15 cellular contexts compared by ENCODE assay signal in genomic region chr2:144234115-144234772, GRCh38.
DNase-seq lines count a peak whose midpoint lies in the region; ATAC-seq and TF ChIP-seq lines count a peak whose summit lies in the region.
"Had no signal": no experiment of that assay in that cellular context is flagged by ENCODE, and none has a peak within 500 bp of the region (broad histone marks: within the 10 kb centered on the region; RNA-seq: fewer than 3 reads in every experiment).

No MANE protein-coding gene starts in this region.

- no peak overlapping the region for H3K4me3 Mint-ChIP-seq in activated CD4-positive, alpha-beta T cell treated with anti-CD3 and anti-CD28 coated beads, Interleukin-2, amount 10 ng/mL, durations not matched to agents 7 days and 5 days
- peak overlapping the region; percentile 61 for H3K4me3 Mint-ChIP-seq in stimulated activated effector memory CD8-positive, alpha-beta T cell treated with anti-CD3 and anti-CD28 coated beads, Interleukin-12 subunit alpha, Interleukin-12 subunit beta, amount 100 ng/mL, for 72 hours
- H3K4me3 Mint-ChIP-seq: mesothelial cell of epicardium had no signal

- H3K4me3 ChIP-seq in SK-N-MC, result 0 out of 2 replicates have a peak overlapping the region, but pooled peaks have one; percentile 2
- no peak overlapping the region for H3K4me3 ChIP-seq in esophagus squamous epithelium
- H3K4me3 ChIP-seq: sigmoid colon, SJCRH30, vagina had no signal

- H3K4me1 ChIP-seq in esophagus squamous epithelium, result no peaks in the 10 kb centered on the region
- H3K4me1 ChIP-seq: sigmoid colon, SJCRH30 had no signal

- peaks cover 2% of the 10 kb centered on the region for H3K36me3 Mint-ChIP-seq in activated CD4-positive, alpha-beta T cell treated with anti-CD3 and anti-CD28 coated beads, Interleukin-2, amount 10 ng/mL, durations not matched to agents 7 days and 5 days (ENCODE audit: low read depth)
- H3K36me3 Mint-ChIP-seq in stimulated activated effector memory CD8-positive, alpha-beta T cell treated with anti-CD3 and anti-CD28 coated beads, Interleukin-12 subunit alpha, Interleukin-12 subunit beta, amount 100 ng/mL, for 72 hours, result peaks cover 30% of the 10 kb centered on the region
- H3K36me3 Mint-ChIP-seq: mesothelial cell of epicardium had no signal

- no peaks in the 10 kb centered on the region for H3K9me3 ChIP-seq in SK-N-MC (ENCODE audit: low read depth, low read length)
- no peaks in the 10 kb centered on the region for H3K9me3 ChIP-seq in esophagus squamous epithelium
- H3K9me3 ChIP-seq: sigmoid colon, SJCRH30, vagina had no signal

- peak; percentile 87 for ATAC-seq in stimulated activated effector memory CD8-positive, alpha-beta T cell treated with anti-CD3 and anti-CD28 coated beads, Interleukin-12 subunit alpha, Interleukin-12 subunit beta, amount 100 ng/mL, for 72 hours
- no peak for ATAC-seq in HG03280 (IDR thresholded peaks at IDR 0.05; ENCODE audit: unreplicated experiment)

- POLR2A ChIA-PET in activated CD4-positive, alpha-beta T cell treated with anti-CD3 and anti-CD28 coated beads, Interleukin-2, amount 10 ng/mL, durations not matched to agents 7 days and 5 days (lab: Charles Lee), result interaction anchor here (0.6 kb wide), 1 partner anchor 58 kb away, joined by 4 read pairs; no protein-coding TSS in a partner anchor

- DNase-seq in activated CD4-positive, alpha-beta T cell treated with anti-CD3 and anti-CD28 coated beads, Interleukin-2, amount 10 ng/mL, durations not matched to agents 7 days and 5 days, result no peak
- DNase-seq in activated CD4-positive, alpha-beta T cell treated with anti-CD3 and anti-CD28 coated beads, Interleukin-2, amount 50 U/mL, for 48 hours, result no peak
- no peak for DNase-seq in SK-N-MC (ENCODE audit: low read depth, low spot score)
- no peak for DNase-seq in stimulated activated effector memory CD8-positive, alpha-beta T cell treated with anti-CD3 and anti-CD28 coated beads, Interleukin-12 subunit alpha, Interleukin-12 subunit beta, amount 100 ng/mL, for 72 hours (ENCODE audit: low spot score in 2 of 2)
- DNase-seq in esophagus squamous epithelium (lab: John Stamatoyannopoulos, UW), result no peak
- no peak for DNase-seq in EL
- DNase-seq: brain microvascular endothelial cell; NCI-H1092; sigmoid colon; SJCRH30; stimulated activated CD4-positive, alpha-beta T cell treated with anti-CD3 and anti-CD28 coated beads, Interleukin-4, amount 100 ng/mL, for 4 hours had no signal

- H3K27ac ChIP-seq in SK-N-MC (peak overlapping the region; percentile 73), angular gyrus (ENCODE audit: low read depth, low read length) (peak overlapping the region; percentile 38), esophagus squamous epithelium (no peak overlapping the region)
- H3K27ac ChIP-seq: brain microvascular endothelial cell, sigmoid colon, SJCRH30, vagina had no signal

- no peak for TF ChIP-seq POLR2A in esophagus squamous epithelium (IDR thresholded peaks at IDR 0.05)

- peak overlapping the region; percentile 13 for H3K9ac ChIP-seq in SK-N-MC (ENCODE audit: insufficient read length)

- no peaks in the 10 kb centered on the region for H3K27me3 ChIP-seq in esophagus squamous epithelium
- H3K27me3 ChIP-seq: brain microvascular endothelial cell, sigmoid colon, SJCRH30, vagina had no signal

- intact Hi-C loops in esophagus squamous epithelium (cut with DNase I), result no loop called here

- peak overlapping the region; percentile 71 for H3K27ac Mint-ChIP-seq in activated CD4-positive, alpha-beta T cell treated with anti-CD3 and anti-CD28 coated beads, Interleukin-2, amount 10 ng/mL, durations not matched to agents 7 days and 5 days
- peak overlapping the region; percentile 90 for H3K27ac Mint-ChIP-seq in stimulated activated effector memory CD8-positive, alpha-beta T cell treated with anti-CD3 and anti-CD28 coated beads, Interleukin-12 subunit alpha, Interleukin-12 subunit beta, amount 100 ng/mL, for 72 hours
- H3K27ac Mint-ChIP-seq: mesothelial cell of epicardium had no signal

- CTCF ChIA-PET in activated CD4-positive, alpha-beta T cell treated with anti-CD3 and anti-CD28 coated beads, Interleukin-2, amount 10 ng/mL, durations not matched to agents 7 days and 5 days (lab: Charles Lee), result interaction anchor here (0.6 to 2.1 kb wide), 6 partner anchors 10 to 91 kb away, joined by 3 to 6 read pairs (median 3); no protein-coding TSS in a partner anchor

- no peaks in the 10 kb centered on the region for H3K9me3 Mint-ChIP-seq in activated CD4-positive, alpha-beta T cell treated with anti-CD3 and anti-CD28 coated beads, Interleukin-2, amount 10 ng/mL, durations not matched to agents 7 days and 5 days
- peaks cover 3% of the 10 kb centered on the region for H3K9me3 Mint-ChIP-seq in stimulated activated effector memory CD8-positive, alpha-beta T cell treated with anti-CD3 and anti-CD28 coated beads, Interleukin-12 subunit alpha, Interleukin-12 subunit beta, amount 100 ng/mL, for 72 hours
- H3K9me3 Mint-ChIP-seq: mesothelial cell of epicardium had no signal

- H3K36me3 ChIP-seq in SK-N-MC (ENCODE audit: insufficient read depth, low read length) (no peaks in the 10 kb centered on the region), esophagus squamous epithelium (no peaks in the 10 kb centered on the region)
- H3K36me3 ChIP-seq: brain microvascular endothelial cell, sigmoid colon, SJCRH30, vagina had no signal

- no peak for TF ChIP-seq CTCF in esophagus squamous epithelium (IDR thresholded peaks at IDR 0.05)

- H3K4me1 Mint-ChIP-seq in activated CD4-positive, alpha-beta T cell treated with anti-CD3 and anti-CD28 coated beads, Interleukin-2, amount 10 ng/mL, durations not matched to agents 7 days and 5 days, result peaks cover 43% of the 10 kb centered on the region
- peaks cover 77% of the 10 kb centered on the region for H3K4me1 Mint-ChIP-seq in stimulated activated effector memory CD8-positive, alpha-beta T cell treated with anti-CD3 and anti-CD28 coated beads, Interleukin-12 subunit alpha, Interleukin-12 subunit beta, amount 100 ng/mL, for 72 hours

- no peaks in the 10 kb centered on the region for H3K27me3 Mint-ChIP-seq in activated CD4-positive, alpha-beta T cell treated with anti-CD3 and anti-CD28 coated beads, Interleukin-2, amount 10 ng/mL, durations not matched to agents 7 days and 5 days

- WGBS in esophagus squamous epithelium, 2 donors, result 59 to 64% methylated on average over 4 of the region's 4 CpGs

Comparison
In these comparisons a context has a peak if more than half of its experiments do, and no peak if none do; other contexts are left out.
1. H3K27ac ChIP-seq: peak in SK-N-MC (single experiment) and angular gyrus (single experiment); none in esophagus squamous epithelium (0 of 4).